14 cellular contexts compared by ENCODE assay signal in the genomic region with DNA sequence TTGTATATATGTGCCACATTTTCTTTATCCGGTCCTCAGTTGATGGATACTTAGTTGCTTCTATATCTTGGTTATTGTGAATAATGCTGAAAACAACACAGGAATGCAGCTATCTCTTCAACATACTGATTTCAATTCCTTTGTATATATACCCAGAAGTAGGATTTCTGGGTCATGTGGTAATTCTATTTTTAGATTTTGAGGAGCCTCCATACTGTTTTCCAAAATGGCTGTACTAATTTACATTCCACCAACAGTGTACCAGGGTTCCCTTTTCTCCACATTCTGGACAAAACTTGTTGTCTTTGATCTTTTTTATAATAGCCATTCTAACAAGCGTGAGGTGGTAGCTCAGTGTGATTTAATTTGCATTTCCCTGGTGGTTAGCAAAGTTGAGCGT. TPM values are rescaled to one million over a fixed set of nuclear protein-coding genes. Genes with fewer than 3 reads are reported as not detected.
DNase-seq lines count a peak whose midpoint lies in the region; ATAC-seq, FAIRE-seq and TF ChIP-seq lines count a peak whose summit lies in the region.
"Had no signal": no experiment of that assay in that cellular context is flagged by ENCODE, and none has a peak within 500 bp of the region (broad histone marks: within the 10 kb centered on the region; RNA-seq: fewer than 3 reads in every experiment).

No MANE protein-coding gene starts in this region.

- peak overlapping the region; percentile 94 for H3K4me3 Mint-ChIP-seq in activated CD4-positive, alpha-beta T cell treated with anti-CD3 and anti-CD28 coated beads for 36 hours
- H3K4me3 Mint-ChIP-seq in activated naive CD8-positive, alpha-beta T cell treated with anti-CD3 and anti-CD28 coated beads for 36 hours = peak overlapping the region; percentile 54
- peak overlapping the region; percentile 73 to 86 (median 75) for H3K4me3 Mint-ChIP-seq in nephron

- H3K4me2 ChIP-seq in DND-41 (ENCODE audit: insufficient read depth, low read length) = 0 out of 2 replicates have a peak overlapping the region, but pooled peaks have one; percentile 43

- peaks cover 16% of the 10 kb centered on the region for H3K36me3 Mint-ChIP-seq in activated CD4-positive, alpha-beta T cell treated with anti-CD3 and anti-CD28 coated beads for 36 hours (ENCODE audit: low read depth)
- peaks cover 13% of the 10 kb centered on the region for H3K36me3 Mint-ChIP-seq in activated naive CD8-positive, alpha-beta T cell treated with anti-CD3 and anti-CD28 coated beads for 36 hours
- peaks cover 24% of the 10 kb centered on the region for H3K36me3 Mint-ChIP-seq in nephron (ENCODE audit: low read depth)

- no peak overlapping the region for H3K9ac ChIP-seq in DND-41 (ENCODE audit: low read depth, low read length)

- no peak for DNase-seq in activated CD4-positive, alpha-beta T cell treated with anti-CD3 and anti-CD28 coated beads for 36 hours
- no peak for DNase-seq in activated CD4-positive, alpha-beta T cell treated with anti-CD3 and anti-CD28 coated beads, Interleukin-2, amount 50 U/mL, for 4 hours
- DNase-seq in DND-41 = no peak
- no peak for DNase-seq in activated naive CD8-positive, alpha-beta T cell treated with anti-CD3 and anti-CD28 coated beads for 36 hours
- no peak for DNase-seq in SJCRH30
- DNase-seq in D721Med (ENCODE audit: insufficient read length, low spot score) = no peak
- DNase-seq: glutamatergic neuron, KG1, NCI-H1694 treated with DMSO at 0.1 percent for 48 hours, NCI-H524 treated with DMSO at 0.1 percent for 48 hours, RPMI8226, thyroid gland had no signal

- H3K27me3 Mint-ChIP-seq in activated CD4-positive, alpha-beta T cell treated with anti-CD3 and anti-CD28 coated beads for 36 hours = no peaks in the 10 kb centered on the region
- H3K27me3 Mint-ChIP-seq in activated naive CD8-positive, alpha-beta T cell treated with anti-CD3 and anti-CD28 coated beads for 36 hours = no peaks in the 10 kb centered on the region
- peaks cover 4% of the 10 kb centered on the region for H3K27me3 Mint-ChIP-seq in nephron (ENCODE audit: low read depth)

- H3K79me2 ChIP-seq in DND-41 (ENCODE audit: insufficient read depth, low read length) = peaks cover 8% of the 10 kb centered on the region

- no peaks in the 10 kb centered on the region for H3K27me3 ChIP-seq in DND-41 (ENCODE audit: insufficient read depth, low read length, poor library complexity)
- H3K27me3 ChIP-seq in SJCRH30 = no peaks in the 10 kb centered on the region
- H3K27me3 ChIP-seq: thyroid gland had no signal

- no peak for FAIRE-seq in D721Med (lab: Jason Lieb, UNC)

- peak overlapping the region; percentile 71 for H3K27ac Mint-ChIP-seq in activated CD4-positive, alpha-beta T cell treated with anti-CD3 and anti-CD28 coated beads for 36 hours
- peak overlapping the region; percentile 49 for H3K27ac Mint-ChIP-seq in activated naive CD8-positive, alpha-beta T cell treated with anti-CD3 and anti-CD28 coated beads for 36 hours
- H3K27ac Mint-ChIP-seq in nephron = peak overlapping the region; percentile 59 to 99 (median 98)

- H3K4me3 ChIP-seq in DND-41 (ENCODE audit: low read depth in 1 of 2, low read length in 2 of 2) (no peak overlapping the region), SJCRH30 (no peak overlapping the region)
- H3K4me3 ChIP-seq: thyroid gland had no signal

- H3K4me1 ChIP-seq in DND-41 (ENCODE audit: insufficient read depth, low read length) (peaks cover 14% of the 10 kb centered on the region), SJCRH30 (no peaks in the 10 kb centered on the region)

- H3K36me3 ChIP-seq in DND-41 (ENCODE audit: insufficient read depth, low read length) (peaks cover 1% of the 10 kb centered on the region; the same call in 1 of the 2 replicates), SJCRH30 (no peaks in the 10 kb centered on the region)
- H3K36me3 ChIP-seq: thyroid gland had no signal

- no peaks in the 10 kb centered on the region for H4K20me1 ChIP-seq in DND-41 (ENCODE audit: insufficient read depth, low read length)

- H3K9me3 ChIP-seq in DND-41 (ENCODE audit: insufficient read depth, low read length, severe bottlenecking) = no peaks in the 10 kb centered on the region
- H3K9me3 ChIP-seq in SJCRH30 (replicated peaks) = no peaks in the 10 kb centered on the region
- H3K9me3 ChIP-seq: thyroid gland had no signal

- POLR2A ChIA-PET in activated CD4-positive, alpha-beta T cell treated with anti-CD3 and anti-CD28 coated beads for 36 hours (lab: Charles Lee) = no interaction called here

- intact Hi-C loops in activated CD4-positive, alpha-beta T cell treated with anti-CD3 and anti-CD28 coated beads for 36 hours (cut with DNase I, micrococcal nuclease) = loop anchor here in 1 of 2 experiments (10.0 kb wide), 1 partner anchor 1561 kb away; the partner anchor contains the start of gene HIVEP1

- CTCF ChIA-PET in activated CD4-positive, alpha-beta T cell treated with anti-CD3 and anti-CD28 coated beads for 36 hours (lab: Charles Lee) = interaction anchor here (0.7 to 2.7 kb wide), 16 partner anchors 11 to 491 kb away, joined by 3 to 32 read pairs (median 6); partner anchors contain the start of gene NOL7

- TF ChIP-seq CTCF in DND-41 (IDR thresholded peaks at IDR 0.05; ENCODE audit: borderline replicate concordance, extremely low read depth, low read length, poor library complexity, severe bottlenecking) (no peak), nephron (IDR thresholded peaks at IDR 0.05; ENCODE audit: unreplicated experiment in 3 of 3) (no peak), D721Med (IDR thresholded peaks at IDR 0.05; ENCODE audit: insufficient read depth, missing control alignments) (no peak)

- ATAC-seq in activated CD4-positive, alpha-beta T cell treated with anti-CD3 and anti-CD28 coated beads for 36 hours = no peak
- ATAC-seq in DND-41 (ENCODE audit: insufficient read depth, low read depth) (no peak), HG03139 (IDR thresholded peaks at IDR 0.05; ENCODE audit: unreplicated experiment) (no peak)

- H3K27ac ChIP-seq in DND-41 (ENCODE audit: low read length) (no peak overlapping the region), SJCRH30 (no peak overlapping the region)

- no peak overlapping the region for H2AFZ ChIP-seq in DND-41 (ENCODE audit: low read depth, low read length)

- peaks cover 5% of the 10 kb centered on the region for H3K9me3 Mint-ChIP-seq in activated CD4-positive, alpha-beta T cell treated with anti-CD3 and anti-CD28 coated beads for 36 hours (ENCODE audit: low read depth)
- peaks cover 6% of the 10 kb centered on the region for H3K9me3 Mint-ChIP-seq in activated naive CD8-positive, alpha-beta T cell treated with anti-CD3 and anti-CD28 coated beads for 36 hours
- peaks cover 13% of the 10 kb centered on the region for H3K9me3 Mint-ChIP-seq in nephron

- peaks cover 22% of the 10 kb centered on the region for H3K4me1 Mint-ChIP-seq in activated CD4-positive, alpha-beta T cell treated with anti-CD3 and anti-CD28 coated beads for 36 hours
- H3K4me1 Mint-ChIP-seq in activated naive CD8-positive, alpha-beta T cell treated with anti-CD3 and anti-CD28 coated beads for 36 hours = peaks cover 24% of the 10 kb centered on the region
- H3K4me1 Mint-ChIP-seq in nephron = peaks cover 8% of the 10 kb centered on the region

RNA-seq across cellular contexts. Expression of gene SIRT5, which starts 1.6 kb away (rescaled TPM):
- total RNA-seq in activated CD4-positive, alpha-beta T cell treated with anti-CD3 and anti-CD28 coated beads for 36 hours = 10 to 100 TPM; 14.7 to 21.9 TPM
- 1 to 10 TPM; 8.9 to 9.9 TPM for total RNA-seq in activated naive CD8-positive, alpha-beta T cell treated with anti-CD3 and anti-CD28 coated beads for 36 hours
- 2.7 and 3.3 TPM in 2 replicates for total RNA-seq in SJCRH30 (2014; rRNA removed; shearing (Covaris generic))

RNA-seq across cellular contexts. Expression of gene NOL7, which starts 39.1 kb away (rescaled TPM):
- total RNA-seq in activated CD4-positive, alpha-beta T cell treated with anti-CD3 and anti-CD28 coated beads for 36 hours = 10 to 100 TPM; 92.8 to 97.3 TPM
- 100 to 1,000 TPM; 121 to 123 TPM for total RNA-seq in activated naive CD8-positive, alpha-beta T cell treated with anti-CD3 and anti-CD28 coated beads for 36 hours
- 44.8 and 45.8 TPM in 2 replicates for total RNA-seq in SJCRH30 (2014; rRNA removed; shearing (Covaris generic))
